In genomic region chr6:152301021-152301805, GRCh38 we compare ENCODE assay signal across 8 cellular contexts.
A peak's percentile ranks its signal among the peaks of the same experiment; 100 is the strongest.
DNase-seq lines count a peak whose midpoint lies in the region; ATAC-seq and TF ChIP-seq lines count a peak whose summit lies in the region.

No MANE protein-coding gene starts in this region.

- H3K27me3 Mint-ChIP-seq in nephron progenitor cell (ENCODE audit: low read depth, poor library complexity) = peaks cover 10% of the 10 kb centered on the region

- DNase-seq in H7 (no peak), MG63 (no peak), nephron progenitor cell (no peak), SKM-1 (lab: John Stamatoyannopoulos, UW; ENCODE audit: unreplicated experiment) (no peak), NCI-H82 (lab: John Stamatoyannopoulos, UW) (no peak)
- no peak for DNase-seq in activated CD4-positive, alpha-beta T cell treated with anti-CD3 and anti-CD28 coated beads for 4 hours

- H3K36me3 ChIP-seq in H7 (replicated peaks; ENCODE audit: control insufficient read depth, insufficient read depth, low read length) (no peaks in the 10 kb centered on the region), MG63 (no peaks in the 10 kb centered on the region), endocrine pancreas (ENCODE audit: control insufficient read depth, insufficient read depth, low read length) (no peaks in the 10 kb centered on the region)

- ATAC-seq in GM18498 (IDR thresholded peaks at IDR 0.05; ENCODE audit: unreplicated experiment) = peak; percentile 24

- H3K4me1 Mint-ChIP-seq in nephron progenitor cell = peaks cover 32% of the 10 kb centered on the region

- H3K4me1 ChIP-seq in endocrine pancreas (ENCODE audit: control insufficient read depth, insufficient read depth, low read length) = peaks cover 42% of the 10 kb centered on the region

- H3K9me3 ChIP-seq in MG63 (no peaks in the 10 kb centered on the region), endocrine pancreas (ENCODE audit: control insufficient read depth, low read length) (no peaks in the 10 kb centered on the region)

- peak overlapping the region; percentile 98 for H3K4me3 Mint-ChIP-seq in nephron progenitor cell

- peak overlapping the region; percentile 0 for H3K9ac ChIP-seq in endocrine pancreas (ENCODE audit: control insufficient read depth, insufficient read depth, low read length)

- no peaks in the 10 kb centered on the region for H3K9me3 Mint-ChIP-seq in nephron progenitor cell

- peak overlapping the region; percentile 63 for H3K4me3 ChIP-seq in H7 (ENCODE audit: insufficient read depth, low read depth, low read length)
- H3K4me3 ChIP-seq in MG63 = peak overlapping the region; percentile 76
- H3K4me3 ChIP-seq in endocrine pancreas (ENCODE audit: control insufficient read depth, insufficient read depth, low read length) = peak overlapping the region; percentile 99

- H3K27me3 ChIP-seq in H7 (ENCODE audit: control insufficient read depth, insufficient read depth, low read length) = no peaks in the 10 kb centered on the region
- H3K27me3 ChIP-seq in MG63 = no peaks in the 10 kb centered on the region
- no peaks in the 10 kb centered on the region for H3K27me3 ChIP-seq in endocrine pancreas (ENCODE audit: control insufficient read depth, insufficient read depth, low read length)

- H3K36me3 Mint-ChIP-seq in nephron progenitor cell (ENCODE audit: low read depth) = no peaks in the 10 kb centered on the region

- no peak for TF ChIP-seq CTCF in nephron progenitor cell (IDR thresholded peaks at IDR 0.05)

- H3K27ac Mint-ChIP-seq in nephron progenitor cell = peak overlapping the region; percentile 92
